Comparison of ENCODE assay signal across 7 cellular contexts in the genomic region with DNA sequence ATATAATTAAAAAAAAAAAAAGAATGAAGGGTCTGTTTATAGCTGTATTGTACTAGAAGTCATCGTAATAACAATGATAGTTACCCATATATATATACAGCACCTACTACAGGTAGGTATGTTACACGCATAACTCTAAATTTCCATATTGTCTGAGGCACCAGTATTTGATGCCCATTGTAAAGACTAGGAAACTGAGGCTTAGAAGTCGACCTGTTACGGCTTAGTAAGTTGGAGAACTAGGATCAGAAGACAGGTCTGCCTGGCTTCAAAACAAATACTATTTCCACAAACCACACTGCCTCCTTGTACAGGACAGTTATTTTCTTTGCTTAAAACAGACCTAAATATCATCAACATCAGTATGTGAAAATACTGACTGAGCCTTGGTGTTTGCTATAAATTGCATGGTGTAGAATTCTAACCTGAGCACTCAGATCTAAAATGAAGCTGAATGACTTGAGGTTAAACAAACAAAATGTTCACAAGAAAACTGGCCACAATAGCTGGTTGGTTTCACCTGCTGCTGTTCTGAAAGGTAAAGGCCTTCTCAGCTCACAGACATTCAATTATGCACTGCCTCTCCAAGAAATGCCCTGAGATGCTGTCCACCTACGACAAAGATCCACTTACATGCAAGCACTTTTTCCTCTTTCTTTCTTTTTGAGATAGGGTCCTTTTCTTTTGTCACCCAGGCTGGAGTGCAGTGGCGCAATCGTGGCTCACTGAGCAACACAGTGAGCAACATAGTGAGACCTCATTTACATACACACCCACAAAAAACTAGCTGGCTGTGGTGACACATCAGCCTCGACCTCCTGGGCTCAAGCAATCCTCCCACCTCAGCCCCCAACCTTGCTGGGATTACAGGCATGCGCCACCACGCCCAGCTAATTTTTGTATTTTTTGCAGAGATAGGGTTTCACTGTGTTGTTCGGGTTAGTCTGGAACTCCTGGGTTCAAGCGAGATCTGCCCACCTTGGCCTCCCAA. TPM values are rescaled to one million over a fixed set of nuclear protein-coding genes. Genes with fewer than 3 reads are reported as not detected.
DNase-seq lines count a peak whose midpoint lies in the region; ATAC-seq and TF ChIP-seq lines count a peak whose summit lies in the region.

No MANE protein-coding gene starts in this region.

- WGBS in spleen, 5 donors, result 67 to 82% (median 73%) methylated on average over 12 of the region's 12 CpGs

- no peak for TF ChIP-seq POLR2A in spleen (IDR thresholded peaks at IDR 0.05)

- no peaks in the 10 kb centered on the region for H3K27me3 ChIP-seq in spleen (replicated peaks in 1 of 7)

- H3K4me1 ChIP-seq in spleen, result peaks cover 65 to 92% (median 78%) of the 10 kb centered on the region in 6 donors

- H3K9me3 Mint-ChIP-seq in dendritic cell treated with granulocyte-macrophage colony-stimulating factor and Interleukin-4, amounts not matched to agents 40 ng/mL and 50 ng/mL, for 4 days, result no peaks in the 10 kb centered on the region

- peak overlapping the region; percentile 87 for H3K27ac Mint-ChIP-seq in dendritic cell treated with granulocyte-macrophage colony-stimulating factor and Interleukin-4, amounts not matched to agents 40 ng/mL and 50 ng/mL, for 4 days

- TF ChIP-seq CTCF in spleen (IDR thresholded peaks at IDR 0.05 in 8 of 11, conservative IDR thresholded peaks at IDR 0.05 in 3 of 11), result no peak

- H3K4me1 Mint-ChIP-seq in dendritic cell treated with granulocyte-macrophage colony-stimulating factor and Interleukin-4, amounts not matched to agents 40 ng/mL and 50 ng/mL, for 4 days (ENCODE audit: low read depth), result peaks cover 71% of the 10 kb centered on the region

- peaks cover 0 to 58% (median 12%) of the 10 kb centered on the region in 6 donors for H3K36me3 ChIP-seq in spleen

- ATAC-seq in GM19397 (IDR thresholded peaks at IDR 0.05; ENCODE audit: unreplicated experiment), result peak; percentile 51

- peak; percentile 35 for DNase-seq in KBM-7
- peak; percentile 79 for DNase-seq in spleen
- DNase-seq in NCI-H1417 treated with DMSO at 0.1 percent for 48 hours (lab: John Stamatoyannopoulos, UW), result no peak
- DNase-seq in NCI-H2081 treated with DMSO at 0.1 percent for 48 hours (lab: John Stamatoyannopoulos, UW), result no peak
- no peak for DNase-seq in NCI-H748 (lab: John Stamatoyannopoulos, UW; ENCODE audit: unreplicated experiment)

- H3K4me3 ChIP-seq in spleen, result peak overlapping the region in 1 of 8 donors; percentile 0

- H3K9me3 ChIP-seq in spleen, result no peaks in the 10 kb centered on the region

- H3K27me3 Mint-ChIP-seq in dendritic cell treated with granulocyte-macrophage colony-stimulating factor and Interleukin-4, amounts not matched to agents 40 ng/mL and 50 ng/mL, for 4 days, result no peaks in the 10 kb centered on the region

- no peak overlapping the region for H3K4me3 Mint-ChIP-seq in dendritic cell treated with granulocyte-macrophage colony-stimulating factor and Interleukin-4, amounts not matched to agents 40 ng/mL and 50 ng/mL, for 4 days

- intact Hi-C loops in dendritic cell treated with granulocyte-macrophage colony-stimulating factor and Interleukin-4, amounts not matched to agents 40 ng/mL and 50 ng/mL, for 4 days (cut with micrococcal nuclease), result loop anchor here (5.0 kb wide), 3 partner anchors 36 to 131 kb away; a partner anchor contains a TSS
- intact Hi-C loops in spleen (cut with DNase I; ENCODE audit: low total_unique reads), result no loop called here

- H3K36me3 Mint-ChIP-seq in dendritic cell treated with granulocyte-macrophage colony-stimulating factor and Interleukin-4, amounts not matched to agents 40 ng/mL and 50 ng/mL, for 4 days (ENCODE audit: low read depth), result peaks cover 68% of the 10 kb centered on the region

- peak overlapping the region; percentile 11 to 90 (median 82) for H3K27ac ChIP-seq in spleen

- in situ Hi-C loops in KBM-7 (cut with MboI; ENCODE audit: low pct_unique_long_range_greater_than_20kb, low sequenced_read_pairs), result no loop called here

RNA-seq across cellular contexts. Expression of a gene that starts 35.7 kb away (rescaled TPM):
- total RNA-seq in spleen, result 10 to 100 TPM; 32.2 to 71.3 (median 47.8) TPM
- 1 to 10 TPM; 1.7 to 8.6 (median 2.7) TPM for polyA plus RNA-seq in spleen

RNA-seq across cellular contexts. Expression of a gene that starts 58.2 kb away (rescaled TPM):
- under 1 TPM in 1 of 7 donors, not detected in 6; 0.42 TPM for total RNA-seq in spleen
- polyA plus RNA-seq in spleen, result not detected

Comparison
In these comparisons a context has a peak if more than half of its experiments do, and no peak if none do; other contexts are left out.
1. DNase-seq: peak in KBM-7 (single experiment) and spleen (single experiment); none in NCI-H1417 treated with DMSO at 0.1 percent for 48 hours (single experiment), NCI-H2081 treated with DMSO at 0.1 percent for 48 hours (single experiment) and NCI-H748 (single experiment).